8 cellular contexts compared by ENCODE assay signal in the genomic region with DNA sequence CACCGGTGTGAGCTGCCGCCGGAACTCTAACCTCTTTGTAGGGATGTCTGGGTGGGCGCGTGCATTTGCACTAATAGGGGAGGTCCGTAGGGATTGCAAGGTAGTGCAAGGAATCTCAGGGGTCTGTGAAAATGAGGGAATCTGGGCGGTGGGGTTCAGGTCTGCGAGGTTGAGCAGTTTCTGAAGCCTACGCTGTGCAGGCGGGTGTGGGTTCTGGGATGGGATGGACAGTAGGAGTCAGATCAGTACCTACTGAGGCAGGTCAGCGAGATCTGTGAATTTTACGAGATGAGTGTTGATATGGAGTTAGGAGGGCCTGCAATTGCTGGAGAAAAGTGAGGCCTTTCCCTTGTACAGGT. TPM values are rescaled to one million over a fixed set of nuclear protein-coding genes. Genes with fewer than 3 reads are reported as not detected.
DNase-seq lines count a peak whose midpoint lies in the region; ATAC-seq and TF ChIP-seq lines count a peak whose summit lies in the region.

No MANE protein-coding gene starts in this region.

- peak overlapping the region; percentile 88 for H3K27ac Mint-ChIP-seq in dendritic cell treated with granulocyte-macrophage colony-stimulating factor and Interleukin-4, amounts not matched to agents 40 ng/mL and 50 ng/mL, for 4 days
- H3K27ac Mint-ChIP-seq in natural killer cell = peak overlapping the region; percentile 92 to 95

- H3K27me3 Mint-ChIP-seq in dendritic cell treated with granulocyte-macrophage colony-stimulating factor and Interleukin-4, amounts not matched to agents 40 ng/mL and 50 ng/mL, for 4 days = no peaks in the 10 kb centered on the region
- H3K27me3 Mint-ChIP-seq in natural killer cell (ENCODE audit: low read depth in 2 of 2) = peaks cover 0 to 8% of the 10 kb centered on the region in 2 donors

- POLR2A ChIA-PET in IMR-90 (lab: Charles Lee; ENCODE audit: unreplicated experiment) = interaction anchor here (0.6 kb wide), 1 partner anchor 143 kb away, joined by 3 read pairs; no protein-coding TSS in a partner anchor

- H3K9me3 Mint-ChIP-seq in dendritic cell treated with granulocyte-macrophage colony-stimulating factor and Interleukin-4, amounts not matched to agents 40 ng/mL and 50 ng/mL, for 4 days = no peaks in the 10 kb centered on the region
- H3K9me3 Mint-ChIP-seq in natural killer cell = no peaks in the 10 kb centered on the region

- 0% methylated on average over 3 of the region's 12 CpGs; no CpG with 5 or more reads in 1 of the 2 experiments for WGBS in IMR-90 (ENCODE audit: extremely low coverage in 2 of 2, insufficient read length in 1 of 2), 2 experiments

- no peaks in the 10 kb centered on the region; the same call in 1 of the 2 replicates for H3K9me1 ChIP-seq in IMR-90 (ENCODE audit: insufficient read depth, low read length)

- H4K91ac ChIP-seq in IMR-90 (ENCODE audit: insufficient read depth, low read depth, low read length) = no peak overlapping the region

- ATAC-seq in IMR-90 (ENCODE audit: low read depth) = peak; percentile 0; the same call in 1 of the 2 replicates
- peak in 1 of 3 donors; percentile 3 for ATAC-seq in natural killer cell
- no peak for ATAC-seq in HG02884 (IDR thresholded peaks at IDR 0.05; ENCODE audit: unreplicated experiment)

- peaks cover 30% of the 10 kb centered on the region for H3K36me3 Mint-ChIP-seq in dendritic cell treated with granulocyte-macrophage colony-stimulating factor and Interleukin-4, amounts not matched to agents 40 ng/mL and 50 ng/mL, for 4 days (ENCODE audit: low read depth)
- H3K36me3 Mint-ChIP-seq in natural killer cell = no peaks in the 10 kb centered on the region

- H2BK120ac ChIP-seq in IMR-90 (ENCODE audit: low read depth, low read length) = no peak overlapping the region

- peak overlapping the region; percentile 89 to 99 (median 97) for H3K4me2 ChIP-seq in BLaER1 treated with 17β-estradiol and CSF1 and Interleukin-3, amounts not matched to agents 10 nM and 100 nM
- peak overlapping the region; percentile 88 for H3K4me2 ChIP-seq in IMR-90 (ENCODE audit: low read depth, low read length)

- no peak overlapping the region for H3K18ac ChIP-seq in IMR-90 (ENCODE audit: low read depth, low read length)

- no peak overlapping the region for H4K8ac ChIP-seq in IMR-90 (ENCODE audit: low read depth in 2 of 2, low read length in 2 of 2)

- no peak overlapping the region for H2BK20ac ChIP-seq in IMR-90 (ENCODE audit: low read depth, low read length)

- no peak for TF ChIP-seq POLR2A in IMR-90 (IDR thresholded peaks at IDR 0.05; ENCODE audit: low read depth, low read length)

- H3K9me3 ChIP-seq in BLaER1 treated with 17β-estradiol and CSF1 and Interleukin-3, amounts not matched to agents 10 nM and 100 nM (replicated peaks in 1 of 11) = no peaks in the 10 kb centered on the region
- no peaks in the 10 kb centered on the region for H3K9me3 ChIP-seq in IMR-90 (ENCODE audit: control insufficient read depth, insufficient read depth, low read length)

- intact Hi-C loops in IMR-90 (cut with micrococcal nuclease) = loop anchor here (1.0 to 5.0 kb wide), 7 partner anchors 46 to 486 kb away; partner anchors contain the start of gene UNC13B
- intact Hi-C loops in dendritic cell treated with granulocyte-macrophage colony-stimulating factor and Interleukin-4, amounts not matched to agents 40 ng/mL and 50 ng/mL, for 4 days (cut with micrococcal nuclease) = loop anchor here (1.0 to 2.0 kb wide), 4 partner anchors 13 to 436 kb away; partner anchors contain the start of gene STOML2
- intact Hi-C loops in natural killer cell (cut with micrococcal nuclease) = loop anchor here (1.0 to 10.0 kb wide), 7 partner anchors 13 to 698 kb away; partner anchors contain the start of genes HINT2, SPAG8, STOML2 and UNC13B

- H3K4me3 ChIP-seq in BLaER1 treated with 17β-estradiol and CSF1 and Interleukin-3, amounts not matched to agents 10 nM and 100 nM = peak overlapping the region; percentile 73 to 91 (median 76)
- H3K4me3 ChIP-seq in IMR-90 (ENCODE audit: insufficient read depth, low read depth, low read length) = peak overlapping the region; percentile 88

- H2AK9ac ChIP-seq in IMR-90 (replicated peaks; ENCODE audit: low read depth, low read length, poor library complexity) = no peak overlapping the region

- H3K14ac ChIP-seq in IMR-90 (replicated peaks; ENCODE audit: low read depth, low read length) = no peak overlapping the region

- peak overlapping the region in 9 of 11 experiments; percentile 87 to 100 (median 100); a peak in 18 of 22 replicates for H3K27ac ChIP-seq in BLaER1 treated with 17β-estradiol and CSF1 and Interleukin-3, amounts not matched to agents 10 nM and 100 nM
- no peak overlapping the region for H3K27ac ChIP-seq in IMR-90 (ENCODE audit: insufficient read depth, low read length)

- H4K20me1 ChIP-seq in BLaER1 treated with 17β-estradiol and CSF1 and Interleukin-3, amounts not matched to agents 10 nM and 100 nM = peaks cover 0 to 9% (median 0%) of the 10 kb centered on the region in 11 experiments; a peak in 4 of 22 replicates
- peaks cover 8% of the 10 kb centered on the region; the same call in 1 of the 2 replicates for H4K20me1 ChIP-seq in IMR-90 (ENCODE audit: insufficient read depth, low read length)

- H3K4me1 Mint-ChIP-seq in dendritic cell treated with granulocyte-macrophage colony-stimulating factor and Interleukin-4, amounts not matched to agents 40 ng/mL and 50 ng/mL, for 4 days (ENCODE audit: low read depth) = peaks cover 43% of the 10 kb centered on the region
- H3K4me1 Mint-ChIP-seq in natural killer cell = peaks cover 43 to 50% of the 10 kb centered on the region in 2 donors

- no peaks in the 10 kb centered on the region for H3K36me3 ChIP-seq in BLaER1 treated with 17β-estradiol and CSF1 and Interleukin-3, amounts not matched to agents 10 nM and 100 nM
- no peaks in the 10 kb centered on the region for H3K36me3 ChIP-seq in IMR-90 (ENCODE audit: control insufficient read depth, insufficient read depth, low read length)

- no peak overlapping the region for H2AK5ac ChIP-seq in IMR-90 (ENCODE audit: low read depth, low read length)

- no peak overlapping the region for H2BK15ac ChIP-seq in IMR-90 (ENCODE audit: low read depth, low read length)

- no peaks in the 10 kb centered on the region for H3K27me3 ChIP-seq in BLaER1 treated with 17β-estradiol and CSF1 and Interleukin-3, amounts not matched to agents 10 nM and 100 nM
- peaks cover 3% of the 10 kb centered on the region for H3K27me3 ChIP-seq in IMR-90 (ENCODE audit: control insufficient read depth, insufficient read depth, low read length)

- TF ChIP-seq RAD21 in IMR-90 (IDR thresholded peaks at IDR 0.05; ENCODE audit: low read length) = no peak

- CTCF ChIA-PET in IMR-90 (lab: Yijun Ruan, JAX) = interaction anchor here (1.0 to 1.2 kb wide), 5 partner anchors 139 to 437 kb away, joined by 3 to 6 read pairs (median 4); no protein-coding TSS in a partner anchor

- H4K5ac ChIP-seq in IMR-90 (ENCODE audit: low read depth, low read length) = no peak overlapping the region

- no peak overlapping the region for H3K4ac ChIP-seq in IMR-90 (ENCODE audit: low read depth, low read length)

- H3K4me1 ChIP-seq in BLaER1 treated with 17β-estradiol and CSF1 and Interleukin-3, amounts not matched to agents 10 nM and 100 nM = peaks cover 33 to 46% (median 37%) of the 10 kb centered on the region in 10 experiments
- peaks cover 16% of the 10 kb centered on the region for H3K4me1 ChIP-seq in IMR-90 (ENCODE audit: control insufficient read depth, insufficient read depth, low read length)

- H2BK5ac ChIP-seq in IMR-90 (ENCODE audit: low read depth, low read length, poor library complexity, severe bottlenecking) = no peak overlapping the region

- H3K79me1 ChIP-seq in IMR-90 (ENCODE audit: low read depth in 1 of 2, low read length in 2 of 2) = peaks cover 8 to 30% of the 10 kb centered on the region in 2 experiments; a peak in 3 of 4 replicates

- dilution Hi-C loops in IMR-90 (cut with HindIII; ENCODE audit: low sequenced_read_pairs, unreplicated experiment) = no loop called here

- peak overlapping the region; percentile 92 for H3K4me3 Mint-ChIP-seq in dendritic cell treated with granulocyte-macrophage colony-stimulating factor and Interleukin-4, amounts not matched to agents 40 ng/mL and 50 ng/mL, for 4 days
- H3K4me3 Mint-ChIP-seq in natural killer cell = peak overlapping the region; percentile 97

- in situ Hi-C loops in IMR-90 (cut with MboI; ENCODE audit: low sequenced_read_pairs) = loop anchor here (5.0 kb wide), 2 partner anchors 361 to 436 kb away; no protein-coding TSS in a partner anchor

- H3K23ac ChIP-seq in IMR-90 (ENCODE audit: low read depth, low read length) = no peak overlapping the region

- peak overlapping the region in 10 of 11 experiments; percentile 84 to 100 (median 97); a peak in 18 of 22 replicates for H3K9ac ChIP-seq in BLaER1 treated with 17β-estradiol and CSF1 and Interleukin-3, amounts not matched to agents 10 nM and 100 nM
- 0 out of 2 replicates have a peak overlapping the region, but pooled peaks have one; percentile 2 for H3K9ac ChIP-seq in IMR-90 (ENCODE audit: low read depth, low read length)

- BruUV-seq in IMR-90 (replicated peaks; lab: Mats Ljungman, UMichigan) = no TSS peak

- DNase-seq in IMR-90 = no peak
- DNase-seq in natural killer cell = no peak
- DNase-seq in NCI-H526 (lab: John Stamatoyannopoulos, UW) = no peak
- no peak for DNase-seq in NCI-H1092 treated with DMSO at 0.1 percent for 48 hours (lab: John Stamatoyannopoulos, UW)
- no peak for DNase-seq in activated CD8-positive, alpha-beta memory T cell treated with anti-CD3 and anti-CD28 coated beads, Interleukin-2, amount 50 U/mL, for 4 hours

- no peak for TF ChIP-seq CTCF in IMR-90 (conservative IDR thresholded peaks at IDR 0.05; ENCODE audit: low read depth, low read length)
- no peak for TF ChIP-seq CTCF in natural killer cell (IDR thresholded peaks at IDR 0.05)

- peak overlapping the region; percentile 91 for H2AFZ ChIP-seq in IMR-90 (replicated peaks; ENCODE audit: low read length, poor library complexity)

- H3K56ac ChIP-seq in IMR-90 (ENCODE audit: extremely low read depth, insufficient read depth, low read length) = no peak overlapping the region

RNA-seq across cellular contexts. Expression of gene ATOSB, which starts 0.9 kb away (rescaled TPM):
- total RNA-seq in IMR-90 (2012; rRNA removed) = 12.0 and 13.3 TPM in 2 replicates
- polyA plus RNA-seq in IMR-90 (2012; rRNA removed) = 37.7 and 40.2 TPM in 2 replicates
- polyA plus RNA-seq in IMR-90 (2012; cell fraction: cytosol; rRNA removed) = 26.8 and 29.7 TPM in 2 replicates
- 47.1 and 62.1 TPM in 2 replicates for polyA plus RNA-seq in IMR-90 (2012; cell fraction: nucleus; rRNA removed; ENCODE audit: low replicate concordance)
- 10 to 100 TPM; 21.0 to 28.3 (median 23.9) TPM for total RNA-seq in natural killer cell

RNA-seq across cellular contexts. Expression of gene STOML2, which starts 13.6 kb away (rescaled TPM):
- total RNA-seq in IMR-90 (2012; rRNA removed) (232 and 250 TPM in 2 replicates), natural killer cell (10 to 100 TPM; 41.4 to 43.9 (median 41.6) TPM)
- polyA plus RNA-seq in IMR-90 (2012; rRNA removed) = 177 and 179 TPM in 2 replicates
- 166 and 206 TPM in 2 replicates for polyA plus RNA-seq in IMR-90 (2012; cell fraction: cytosol; rRNA removed)
- polyA plus RNA-seq in IMR-90 (2012; cell fraction: nucleus; rRNA removed; ENCODE audit: low replicate concordance) = 101 and 114 TPM in 2 replicates

RNA-seq across cellular contexts. Expression of gene PIGO, which starts 20.1 kb away (rescaled TPM):
- total RNA-seq in IMR-90 (2012; rRNA removed) (8.1 and 9.3 TPM in 2 replicates), natural killer cell (10 to 100 TPM; 23.6 to 28.2 (median 27.7) TPM)
- 17.9 and 18.2 TPM in 2 replicates for polyA plus RNA-seq in IMR-90 (2012; rRNA removed)
- polyA plus RNA-seq in IMR-90 (2012; cell fraction: cytosol; rRNA removed) = 12.1 and 14.7 TPM in 2 replicates
- 44.2 and 48.5 TPM in 2 replicates for polyA plus RNA-seq in IMR-90 (2012; cell fraction: nucleus; rRNA removed; ENCODE audit: low replicate concordance)

RNA-seq across cellular contexts. Expression of gene FANCG, which starts 36.8 kb away (rescaled TPM):
- total RNA-seq in IMR-90 (2012; rRNA removed) = 13.9 and 16.1 TPM in 2 replicates
- polyA plus RNA-seq in IMR-90 (2012; rRNA removed) = 19.3 and 20.4 TPM in 2 replicates
- 7.4 and 21.5 TPM in 2 replicates for polyA plus RNA-seq in IMR-90 (2012; cell fraction: cytosol; rRNA removed)
- 58.3 and 59.6 TPM in 2 replicates for polyA plus RNA-seq in IMR-90 (2012; cell fraction: nucleus; rRNA removed; ENCODE audit: low replicate concordance)
- 10 to 100 TPM; 33.9 to 38.9 (median 35.7) TPM for total RNA-seq in natural killer cell

RNA-seq across cellular contexts. Expression of gene VCP, which starts 44.1 kb away (rescaled TPM):
- 492 and 516 TPM in 2 replicates for total RNA-seq in IMR-90 (2012; rRNA removed)
- 291 and 292 TPM in 2 replicates for polyA plus RNA-seq in IMR-90 (2012; rRNA removed)
- polyA plus RNA-seq in IMR-90 (2012; cell fraction: cytosol; rRNA removed) = 120 and 175 TPM in 2 replicates
- 208 and 316 TPM in 2 replicates for polyA plus RNA-seq in IMR-90 (2012; cell fraction: nucleus; rRNA removed; ENCODE audit: low replicate concordance)
- 100 to 1,000 TPM; 303 to 338 (median 322) TPM for total RNA-seq in natural killer cell
